ENCODE assay signal across 8 cellular contexts in genomic region chr10:96721207-96721572, GRCh38. TPM values are rescaled to one million over a fixed set of nuclear protein-coding genes. Genes with fewer than 3 reads are reported as not detected.
DNase-seq lines count a peak whose midpoint lies in the region; ATAC-seq, FAIRE-seq and TF ChIP-seq lines count a peak whose summit lies in the region.

No MANE protein-coding gene starts in this region.

- H3K27ac ChIP-seq in spleen, result peak overlapping the region; percentile 63 to 97 (median 92)

- ATAC-seq in GM18517 (IDR thresholded peaks at IDR 0.05; ENCODE audit: unreplicated experiment) (no peak), GM21786 (IDR thresholded peaks at IDR 0.05; ENCODE audit: unreplicated experiment) (no peak)

- H3K9ac ChIP-seq in endocrine pancreas (ENCODE audit: control insufficient read depth, insufficient read depth, low read length), result no peak overlapping the region

- H3K27me3 Mint-ChIP-seq in activated CD4-positive, alpha-beta T cell treated with anti-CD3 and anti-CD28 coated beads, Interleukin-2, amount 10 ng/mL, durations not matched to agents 24 days and 14 days, result peaks cover 21% of the 10 kb centered on the region

- peak overlapping the region; percentile 81 for H3K4me3 Mint-ChIP-seq in activated CD4-positive, alpha-beta T cell treated with anti-CD3 and anti-CD28 coated beads, Interleukin-2, amount 10 ng/mL, durations not matched to agents 24 days and 14 days

- peak overlapping the region; percentile 58 for H3K4me3 ChIP-seq in endocrine pancreas (ENCODE audit: control insufficient read depth, insufficient read depth, low read length)
- H3K4me3 ChIP-seq in spleen, result peak overlapping the region in 7 of 8 donors; percentile 58 to 81 (median 70)

- DNase-seq in activated CD4-positive, alpha-beta T cell treated with anti-CD3 and anti-CD28 coated beads, Interleukin-2, amount 10 ng/mL, durations not matched to agents 24 days and 14 days, result no peak
- no peak for DNase-seq in activated CD4-positive, alpha-beta T cell treated with anti-CD3 and anti-CD28 coated beads for 48 hours
- DNase-seq in NCI-H748 treated with DMSO at 0.1 percent for 48 hours (lab: John Stamatoyannopoulos, UW), result peak; percentile 25
- no peak for DNase-seq in spleen
- DNase-seq in H54 (ENCODE audit: insufficient read length, low spot score), result no peak

- H3K36me3 ChIP-seq in endocrine pancreas (ENCODE audit: control insufficient read depth, insufficient read depth, low read length) (no peaks in the 10 kb centered on the region), spleen (no peaks in the 10 kb centered on the region)

- no peak for TF ChIP-seq CTCF in spleen (IDR thresholded peaks at IDR 0.05 in 8 of 11, conservative IDR thresholded peaks at IDR 0.05 in 3 of 11)

- no peak for FAIRE-seq in H54 (lab: Jason Lieb, UNC)

- H3K9me3 ChIP-seq in endocrine pancreas (ENCODE audit: control insufficient read depth, low read length) (no peaks in the 10 kb centered on the region), spleen (no peaks in the 10 kb centered on the region)

- H3K4me1 ChIP-seq in endocrine pancreas (ENCODE audit: control insufficient read depth, insufficient read depth, low read length) (no peaks in the 10 kb centered on the region), spleen (peaks cover 22 to 69% (median 47%) of the 10 kb centered on the region in 6 donors)

- H3K4me1 Mint-ChIP-seq in activated CD4-positive, alpha-beta T cell treated with anti-CD3 and anti-CD28 coated beads, Interleukin-2, amount 10 ng/mL, durations not matched to agents 24 days and 14 days, result peaks cover 22% of the 10 kb centered on the region

- H3K27me3 ChIP-seq in endocrine pancreas (ENCODE audit: control insufficient read depth, insufficient read depth, low read length), result no peaks in the 10 kb centered on the region
- peaks cover 0 to 4% (median 0%) of the 10 kb centered on the region in 7 donors for H3K27me3 ChIP-seq in spleen (replicated peaks in 1 of 7)

- intact Hi-C loops in activated CD4-positive, alpha-beta T cell treated with anti-CD3 and anti-CD28 coated beads, Interleukin-2, amount 10 ng/mL, durations not matched to agents 24 days and 14 days (cut with micrococcal nuclease), result loop anchor here (2.0 to 10.0 kb wide), 3 partner anchors 78 to 136 kb away; partner anchors contain the start of gene TM9SF3
- intact Hi-C loops in spleen (cut with DNase I; ENCODE audit: low total_unique reads), result loop anchor here (10.0 kb wide), 1 partner anchor 76 kb away; no protein-coding TSS in a partner anchor

- H3K9me3 Mint-ChIP-seq in activated CD4-positive, alpha-beta T cell treated with anti-CD3 and anti-CD28 coated beads, Interleukin-2, amount 10 ng/mL, durations not matched to agents 24 days and 14 days, result no peaks in the 10 kb centered on the region

- TF ChIP-seq POLR2A in spleen (IDR thresholded peaks at IDR 0.05) (no peak), H54 (IDR thresholded peaks at IDR 0.05; ENCODE audit: low read depth, low read length) (no peak)

- no peaks in the 10 kb centered on the region for H3K36me3 Mint-ChIP-seq in activated CD4-positive, alpha-beta T cell treated with anti-CD3 and anti-CD28 coated beads, Interleukin-2, amount 10 ng/mL, durations not matched to agents 24 days and 14 days (ENCODE audit: low read depth)

- peak overlapping the region; percentile 64 for H3K27ac Mint-ChIP-seq in activated CD4-positive, alpha-beta T cell treated with anti-CD3 and anti-CD28 coated beads, Interleukin-2, amount 10 ng/mL, durations not matched to agents 24 days and 14 days

- 43 to 51% (median 47%) methylated on average over 4 of the region's 4 CpGs for WGBS in spleen, 5 donors

RNA-seq across cellular contexts. Expression of gene PIK3AP1, which starts 0.9 kb away (rescaled TPM):
- total RNA-seq in activated CD4-positive, alpha-beta T cell treated with anti-CD3 and anti-CD28 coated beads, Interleukin-2, amount 10 ng/mL, durations not matched to agents 24 days and 14 days, result 9.6 and 11.7 TPM in 2 replicates
- 100 to 1,000 TPM; 126 to 256 (median 196) TPM for total RNA-seq in spleen
- polyA plus RNA-seq in spleen, result 10 to 100 TPM; 59.8 to 84.1 (median 62.7) TPM

Comparison
In these comparisons a context has a peak if more than half of its experiments do, and no peak if none do; other contexts are left out.
1. RNA of gene PIK3AP1, which starts 0.9 kb away (total RNA-seq): 126 to 256 TPM in spleen; 9.6 to 11.7 TPM in activated CD4-positive, alpha-beta T cell treated with anti-CD3 and anti-CD28 coated beads, Interleukin-2, amount 10 ng/mL, durations not matched to agents 24 days and 14 days; every median in the first group is over 10 times any median in the second.